26 cellular contexts compared by ENCODE assay signal in the genomic region with DNA sequence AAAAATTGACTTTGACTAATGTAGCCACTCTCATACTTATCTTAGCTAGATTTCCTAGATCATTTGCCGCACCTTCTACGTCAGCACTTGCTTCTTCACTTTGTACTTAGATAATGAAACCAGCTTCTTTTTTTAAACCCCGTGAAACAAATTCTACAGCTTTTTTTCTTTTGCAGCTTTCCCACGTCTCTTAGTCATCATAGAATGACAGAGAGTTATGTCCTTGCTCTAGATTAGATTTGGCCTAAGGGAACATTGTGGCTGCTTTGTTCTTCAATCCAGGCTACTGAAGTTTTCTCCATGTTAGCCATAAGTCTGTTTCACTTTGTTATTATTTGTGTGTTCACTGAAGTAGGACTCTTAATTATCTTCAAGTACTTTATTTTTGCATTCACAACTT.
DNase-seq lines count a peak whose midpoint lies in the region; ATAC-seq, FAIRE-seq and TF ChIP-seq lines count a peak whose summit lies in the region.
"Had no signal": no experiment of that assay in that cellular context is flagged by ENCODE, and none has a peak within 500 bp of the region (broad histone marks: within the 10 kb centered on the region; RNA-seq: fewer than 3 reads in every experiment).

No MANE protein-coding gene starts in this region.

- no peak for DNase-seq in A549 (ENCODE audit: low read depth in 1 of 2, low spot score in 1 of 2)
- DNase-seq in MM.1S = no peak
- DNase-seq in K562 (ENCODE audit: extremely low read depth in 1 of 4, low spot score in 3 of 4) = no peak
- no peak for DNase-seq in smooth muscle cell (lab: John Stamatoyannopoulos, UW; ENCODE audit: unreplicated experiment)
- no peak for DNase-seq in GM19239 (ENCODE audit: insufficient read length, low spot score)
- DNase-seq in T1000 (lab: John Stamatoyannopoulos, UW) = no peak
- no peak for DNase-seq in NCI-H69 (lab: John Stamatoyannopoulos, UW)
- DNase-seq: C1 segment of cervical spinal cord; CD4-positive, alpha-beta memory T cell; COR-L47; DMS53; Karpas-422; NCI-H1105 treated with DMSO at 0.1 percent for 48 hours; NCI-H146; NCI-H1930; NCI-H2107; NCI-H446; NCI-H524 treated with DMSO at 0.1 percent for 48 hours; SHP77 had no signal

- no peaks in the 10 kb centered on the region for H3K79me2 ChIP-seq in MM.1S (ENCODE audit: low read length)
- no peaks in the 10 kb centered on the region for H3K79me2 ChIP-seq in K562 (ENCODE audit: control insufficient read depth, insufficient read depth, low read length)
- no peaks in the 10 kb centered on the region for H3K79me2 ChIP-seq in smooth muscle cell (ENCODE audit: low read depth)

- H3K4me3 ChIP-seq in A549 = no peak overlapping the region
- H3K4me3 ChIP-seq in MM.1S (ENCODE audit: low read length) = no peak overlapping the region
- H3K4me3 ChIP-seq in K562 = no peak overlapping the region
- no peak overlapping the region for H3K4me3 ChIP-seq in smooth muscle cell
- H3K4me3 ChIP-seq: GM23338, HAP-1 had no signal

- intact Hi-C loops in K562 (cut with micrococcal nuclease) = no loop called here

- no peaks in the 10 kb centered on the region for H3K36me3 ChIP-seq in MM.1S (replicated peaks; ENCODE audit: insufficient read depth, low read length)
- no peaks in the 10 kb centered on the region for H3K36me3 ChIP-seq in K562 (ENCODE audit: control insufficient read depth, insufficient read depth, low read length)
- H3K36me3 ChIP-seq in smooth muscle cell (ENCODE audit: low read depth) = no peaks in the 10 kb centered on the region
- H3K36me3 ChIP-seq: HAP-1 had no signal

- H3F3A ChIP-seq in MM.1S (ENCODE audit: insufficient read depth, low read length) (no peaks in the 10 kb centered on the region), smooth muscle cell (ENCODE audit: low read depth) (no peaks in the 10 kb centered on the region)

- H3K9me2 ChIP-seq in MM.1S (replicated peaks; ENCODE audit: insufficient read depth, low read length) = no peaks in the 10 kb centered on the region

- no peak for TF ChIP-seq POLR2A in A549 (IDR thresholded peaks at IDR 0.05; ENCODE audit: low read length)
- TF ChIP-seq POLR2A in K562 (conservative IDR thresholded peaks at IDR 0.05) = no peak

- H3K9me3 ChIP-seq in A549 = no peaks in the 10 kb centered on the region
- no peaks in the 10 kb centered on the region for H3K9me3 ChIP-seq in MM.1S (replicated peaks; ENCODE audit: insufficient read depth, low read length)
- no peaks in the 10 kb centered on the region for H3K9me3 ChIP-seq in K562 (replicated peaks; ENCODE audit: control insufficient read depth, insufficient read depth, low read depth, low read length)
- no peaks in the 10 kb centered on the region for H3K9me3 ChIP-seq in smooth muscle cell (replicated peaks; ENCODE audit: low read depth)
- H3K9me3 ChIP-seq: HAP-1 had no signal

- WGBS in A549 (ENCODE audit: missing lambda C conversion rate) = 71% methylated on average over 4 of the region's 4 CpGs
- 0% methylated on average over 4 of the region's 4 CpGs for WGBS in K562 (ENCODE audit: insufficient coverage, low coverage, missing lambda C conversion rate)
- WGBS in smooth muscle cell (ENCODE audit: low lambda C conversion rate) = 45% methylated on average over 4 of the region's 4 CpGs

- no peaks in the 10 kb centered on the region for H3K9me1 ChIP-seq in K562 (ENCODE audit: control insufficient read depth, insufficient read depth, low read length)

- BruUV-seq in K562 (replicated peaks; lab: Mats Ljungman, UMichigan) = no TSS peak

- TF ChIP-seq CTCF in A549 (IDR thresholded peaks at IDR 0.05) (no peak), MM.1S (IDR thresholded peaks at IDR 0.05; ENCODE audit: low read length) (no peak), K562 (IDR thresholded peaks at IDR 0.05 in 2 of 3, conservative IDR thresholded peaks at IDR 0.05 in 1 of 3; ENCODE audit: insufficient read depth in 2 of 3, low read depth in 1 of 3, low read length in 3 of 3) (no peak), smooth muscle cell (IDR thresholded peaks at IDR 0.05; ENCODE audit: borderline replicate concordance, insufficient read depth, poor library complexity, severe bottlenecking) (no peak)

- H2AFZ ChIP-seq in MM.1S (ENCODE audit: low read length) (no peak overlapping the region; the same call in 1 of the 2 replicates), K562 (ENCODE audit: low read depth, low read length) (no peak overlapping the region), smooth muscle cell (ENCODE audit: low read depth) (peak overlapping the region; percentile 33)
- H2AFZ ChIP-seq: GM23338 had no signal

- H3K27me3 ChIP-seq in MM.1S (replicated peaks; ENCODE audit: insufficient read depth, low read length) (no peaks in the 10 kb centered on the region), K562 (ENCODE audit: control insufficient read depth in 2 of 2, insufficient read depth in 2 of 2, low read length in 2 of 2) (no peaks in the 10 kb centered on the region), smooth muscle cell (ENCODE audit: low read depth) (no peaks in the 10 kb centered on the region)

- H3K27ac ChIP-seq in A549 (no peak overlapping the region), MM.1S (ENCODE audit: low read length) (no peak overlapping the region), K562 (ENCODE audit: extremely low read depth, low read depth, low read length) (no peak overlapping the region), smooth muscle cell (ENCODE audit: low read depth) (peak overlapping the region; percentile 7)
- H3K27ac ChIP-seq: HL-60, RWPE1 had no signal

- POLR2A ChIA-PET in A549 (lab: Yijun Ruan, JAX) = no interaction called here
- POLR2A ChIA-PET in K562 (lab: Yijun Ruan, JAX) = no interaction called here

- FAIRE-seq in A549 (lab: Jason Lieb, UNC) = peak; percentile 46
- FAIRE-seq in K562 (lab: Jason Lieb, UNC) = no peak
- FAIRE-seq in GM19239 (lab: Jason Lieb, UNC) = no peak
- FAIRE-seq: A204.1, GM18507 had no signal

- no peaks in the 10 kb centered on the region for H4K20me1 ChIP-seq in MM.1S (ENCODE audit: insufficient read depth, low read length)
- no peaks in the 10 kb centered on the region for H4K20me1 ChIP-seq in K562 (replicated peaks; ENCODE audit: control insufficient read depth, insufficient read depth, low read length)
- no peaks in the 10 kb centered on the region for H4K20me1 ChIP-seq in smooth muscle cell (ENCODE audit: low read depth)

- H3K4me1 ChIP-seq in A549 = no peaks in the 10 kb centered on the region
- no peaks in the 10 kb centered on the region for H3K4me1 ChIP-seq in MM.1S (ENCODE audit: low read length)
- no peaks in the 10 kb centered on the region for H3K4me1 ChIP-seq in K562 (replicated peaks in 1 of 2; ENCODE audit: control insufficient read depth in 2 of 2, insufficient read depth in 2 of 2, low read length in 2 of 2)
- H3K4me1 ChIP-seq in smooth muscle cell (ENCODE audit: low read depth) = no peaks in the 10 kb centered on the region
- H3K4me1 ChIP-seq: HAP-1 had no signal

- ATAC-seq in A549 = no peak
- ATAC-seq in K562 = no peak
- ATAC-seq: GM23338, Panc1 had no signal

- TF ChIP-seq RAD21 in A549 (conservative IDR thresholded peaks at IDR 0.05 in 1 of 2, IDR thresholded peaks at IDR 0.05 in 1 of 2) (no peak), K562 (CRISPR knock-in tag; conservative IDR thresholded peaks at IDR 0.05 in 1 of 2, IDR thresholded peaks at IDR 0.05 in 1 of 2) (no peak)

- CTCF ChIA-PET in A549 (lab: Yijun Ruan, JAX) (no interaction called here), K562 (lab: Yijun Ruan, JAX; ENCODE audit: low intra/inter-chr PET ratio) (no interaction called here)

- TF ChIP-seq EP300 in A549 (IDR thresholded peaks at IDR 0.05) (no peak), K562 (IDR thresholded peaks at IDR 0.05; ENCODE audit: low read length) (no peak)

- in situ Hi-C loops in K562 (cut with MboI) = no loop called here

- H3K9ac ChIP-seq in MM.1S (ENCODE audit: low read length) (no peak overlapping the region), K562 (ENCODE audit: insufficient read depth in 1 of 2, low read depth in 2 of 2, low read length in 2 of 2) (no peak overlapping the region), smooth muscle cell (ENCODE audit: low read depth) (no peak overlapping the region)

- no peak overlapping the region for H3K4me2 ChIP-seq in A549
- peak overlapping the region; percentile 7; the same call in 1 of the 2 replicates for H3K4me2 ChIP-seq in MM.1S (ENCODE audit: low read depth, low read length)
- H3K4me2 ChIP-seq in K562 (ENCODE audit: insufficient read depth, low read length) = no peak overlapping the region
- H3K4me2 ChIP-seq in smooth muscle cell = peak overlapping the region; percentile 57
- H3K4me2 ChIP-seq: GM23338 had no signal

TF ChIP-seq in A549, 52 proteins besides CTCF, POLR2A, EP300 and RAD21 (continues in another document):
- TF ChIP-seq, protein P1, sequence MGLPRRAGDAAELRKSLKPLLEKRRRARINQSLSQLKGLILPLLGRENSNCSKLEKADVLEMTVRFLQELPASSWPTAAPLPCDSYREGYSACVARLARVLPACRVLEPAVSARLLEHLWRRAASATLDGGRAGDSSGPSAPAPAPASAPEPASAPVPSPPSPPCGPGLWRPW (IDR thresholded peaks at IDR 0.05) = no peak
- TF ChIP-seq ESRRA (IDR thresholded peaks at IDR 0.05; ENCODE audit: borderline replicate concordance, low read length) (no peak), MAX (IDR thresholded peaks at IDR 0.05) (no peak)

TF ChIP-seq in K562, 482 proteins besides CTCF, POLR2A, EP300 and RAD21 (continues in another document):
- TF ChIP-seq TAL1 (IDR thresholded peaks at IDR 0.05) (no peak), ZNF184 (CRISPR knock-in tag; IDR thresholded peaks at IDR 0.05) (no peak)
- TF ChIP-seq, protein P2, sequence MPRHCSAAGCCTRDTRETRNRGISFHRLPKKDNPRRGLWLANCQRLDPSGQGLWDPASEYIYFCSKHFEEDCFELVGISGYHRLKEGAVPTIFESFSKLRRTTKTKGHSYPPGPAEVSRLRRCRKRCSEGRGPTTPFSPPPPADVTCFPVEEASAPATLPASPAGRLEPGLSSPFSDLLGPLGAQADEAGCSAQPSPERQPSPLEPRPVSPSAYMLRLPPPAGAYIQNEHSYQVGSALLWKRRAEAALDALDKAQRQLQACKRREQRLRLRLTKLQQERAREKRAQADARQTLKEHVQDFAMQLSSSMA (CRISPR knock-in tag; IDR thresholded peaks at IDR 0.05) = no peak

Comparison
In these comparisons a context has a peak if more than half of its experiments do, and no peak if none do; other contexts are left out.
1. H3K4me2 ChIP-seq: peak in MM.1S (single experiment) and smooth muscle cell (single experiment); none in A549 (single experiment) and K562 (single experiment).